Comparison of ENCODE assay signal across 10 cellular contexts in genomic region chr3:187798531-187799520, GRCh38. TPM values are rescaled to one million over a fixed set of nuclear protein-coding genes. Genes with fewer than 3 reads are reported as not detected.
DNase-seq lines count a peak whose midpoint lies in the region; ATAC-seq and TF ChIP-seq lines count a peak whose summit lies in the region.
"Had no signal": no experiment of that assay in that cellular context is flagged by ENCODE, and none has a peak within 500 bp of the region (broad histone marks: within the 10 kb centered on the region; RNA-seq: fewer than 3 reads in every experiment).

No MANE protein-coding gene starts in this region.

- H3K9ac ChIP-seq in neural progenitor cell = no peak overlapping the region

- H3K9me3 ChIP-seq in neural progenitor cell (ENCODE audit: low read depth) (no peaks in the 10 kb centered on the region), uterus (no peaks in the 10 kb centered on the region)

- ATAC-seq in activated T-cell treated with anti-CD3 and anti-CD28 coated beads, Interleukin-2, amount 50 U/mL, for 72 hours (replicated peaks in 1 of 2) = peak; percentile 27 to 46
- no peak for ATAC-seq in GM21390 (IDR thresholded peaks at IDR 0.05; ENCODE audit: unreplicated experiment)

- H3K27ac Mint-ChIP-seq in activated CD4-positive, alpha-beta T cell treated with anti-CD3 and anti-CD28 coated beads, Interleukin-2, amount 10 ng/mL, durations not matched to agents 24 days and 14 days = peak overlapping the region; percentile 97
- H3K27ac Mint-ChIP-seq in activated T-cell treated with anti-CD3 and anti-CD28 coated beads, Interleukin-2, amount 50 U/mL, for 72 hours = peak overlapping the region; percentile 98
- no peak overlapping the region for H3K27ac Mint-ChIP-seq in neural progenitor cell

- intact Hi-C loops in activated CD4-positive, alpha-beta T cell treated with anti-CD3 and anti-CD28 coated beads, Interleukin-2, amount 10 ng/mL, durations not matched to agents 24 days and 14 days (cut with micrococcal nuclease) = no loop called here
- intact Hi-C loops in uterus (cut with DNase I; ENCODE audit: low total_unique reads) = no loop called here

- no peaks in the 10 kb centered on the region for H3K79me2 ChIP-seq in neural progenitor cell (ENCODE audit: low read depth)

- no peak overlapping the region for H3K27ac ChIP-seq in neural progenitor cell
- H3K27ac ChIP-seq in uterus = no peak overlapping the region

- H3F3A ChIP-seq in neural progenitor cell (ENCODE audit: low read depth) = no peaks in the 10 kb centered on the region

- H3K4me3 Mint-ChIP-seq in activated CD4-positive, alpha-beta T cell treated with anti-CD3 and anti-CD28 coated beads, Interleukin-2, amount 10 ng/mL, durations not matched to agents 24 days and 14 days = peak overlapping the region; percentile 36
- peak overlapping the region; percentile 54 to 77 for H3K4me3 Mint-ChIP-seq in activated T-cell treated with anti-CD3 and anti-CD28 coated beads, Interleukin-2, amount 50 U/mL, for 72 hours
- H3K4me3 Mint-ChIP-seq in neural progenitor cell = no peak overlapping the region

- H3K9me3 Mint-ChIP-seq in activated CD4-positive, alpha-beta T cell treated with anti-CD3 and anti-CD28 coated beads, Interleukin-2, amount 10 ng/mL, durations not matched to agents 24 days and 14 days = peaks cover 20% of the 10 kb centered on the region
- peaks cover 9 to 11% of the 10 kb centered on the region in 2 donors for H3K9me3 Mint-ChIP-seq in activated T-cell treated with anti-CD3 and anti-CD28 coated beads, Interleukin-2, amount 50 U/mL, for 72 hours
- no peaks in the 10 kb centered on the region for H3K9me3 Mint-ChIP-seq in neural progenitor cell

- no peaks in the 10 kb centered on the region for H4K20me1 ChIP-seq in neural progenitor cell (ENCODE audit: low read depth)

- no peak for TF ChIP-seq POLR2A in uterus (IDR thresholded peaks at IDR 0.05)

- H3K4me3 ChIP-seq in neural progenitor cell (no peak overlapping the region), uterus (no peak overlapping the region)

- peaks cover 70% of the 10 kb centered on the region for H3K4me1 Mint-ChIP-seq in activated CD4-positive, alpha-beta T cell treated with anti-CD3 and anti-CD28 coated beads, Interleukin-2, amount 10 ng/mL, durations not matched to agents 24 days and 14 days
- peaks cover 66% of the 10 kb centered on the region for H3K4me1 Mint-ChIP-seq in activated T-cell treated with anti-CD3 and anti-CD28 coated beads, Interleukin-2, amount 50 U/mL, for 72 hours (ENCODE audit: low read depth)
- peaks cover 3% of the 10 kb centered on the region for H3K4me1 Mint-ChIP-seq in neural progenitor cell

- no peaks in the 10 kb centered on the region for H3K27me3 Mint-ChIP-seq in activated CD4-positive, alpha-beta T cell treated with anti-CD3 and anti-CD28 coated beads, Interleukin-2, amount 10 ng/mL, durations not matched to agents 24 days and 14 days
- peaks cover 8% of the 10 kb centered on the region for H3K27me3 Mint-ChIP-seq in activated T-cell treated with anti-CD3 and anti-CD28 coated beads, Interleukin-2, amount 50 U/mL, for 72 hours (ENCODE audit: low read depth)
- H3K27me3 Mint-ChIP-seq in neural progenitor cell (ENCODE audit: insufficient read depth, low read depth) = peaks cover 2% of the 10 kb centered on the region
- H3K27me3 Mint-ChIP-seq: IgD-negative memory B cell had no signal

- peaks cover 4% of the 10 kb centered on the region for H3K4me1 ChIP-seq in neural progenitor cell
- H3K4me1 ChIP-seq in uterus = no peaks in the 10 kb centered on the region

- H3K27me3 ChIP-seq in neural progenitor cell (no peaks in the 10 kb centered on the region), uterus (no peaks in the 10 kb centered on the region)

- H3K36me3 ChIP-seq in neural progenitor cell (no peaks in the 10 kb centered on the region), uterus (no peaks in the 10 kb centered on the region)

- H2AFZ ChIP-seq in neural progenitor cell (replicated peaks) = peak overlapping the region; percentile 34

- peaks cover 31% of the 10 kb centered on the region for H3K36me3 Mint-ChIP-seq in activated CD4-positive, alpha-beta T cell treated with anti-CD3 and anti-CD28 coated beads, Interleukin-2, amount 10 ng/mL, durations not matched to agents 24 days and 14 days (ENCODE audit: low read depth)
- peaks cover 11 to 31% of the 10 kb centered on the region in 2 donors for H3K36me3 Mint-ChIP-seq in activated T-cell treated with anti-CD3 and anti-CD28 coated beads, Interleukin-2, amount 50 U/mL, for 72 hours (ENCODE audit: insufficient read depth in 2 of 2)
- H3K36me3 Mint-ChIP-seq in neural progenitor cell = no peaks in the 10 kb centered on the region

- H3K4me2 ChIP-seq in neural progenitor cell = no peak overlapping the region

- peak; percentile 86 for DNase-seq in activated CD4-positive, alpha-beta T cell treated with anti-CD3 and anti-CD28 coated beads, Interleukin-2, amount 10 ng/mL, durations not matched to agents 24 days and 14 days
- no peak for DNase-seq in activated CD4-positive, alpha-beta T cell treated with anti-CD3 and anti-CD28 coated beads, Interleukin-2, amount 50 U/mL, for 48 hours
- DNase-seq in NCI-H128 (lab: John Stamatoyannopoulos, UW; ENCODE audit: unreplicated experiment) = peak; percentile 49
- DNase-seq in activated T-cell treated with anti-CD3 and anti-CD28 coated beads, Interleukin-2, amount 50 U/mL, for 72 hours = peak; percentile 38 to 54
- DNase-seq in neural progenitor cell (ENCODE audit: low spot score) = no peak
- no peak for DNase-seq in uterus
- DNase-seq in 8988T = no peak
- DNase-seq: anterior cingulate cortex had no signal

- TF ChIP-seq CTCF in neural progenitor cell (IDR thresholded peaks at IDR 0.05) = no peak
- TF ChIP-seq CTCF in uterus (IDR thresholded peaks at IDR 0.05) = no peak

RNA-seq across cellular contexts. Expression of gene BCL6, which starts 53.6 kb away (rescaled TPM):
- 41.7 and 51.7 TPM in 2 replicates for total RNA-seq in activated CD4-positive, alpha-beta T cell treated with anti-CD3 and anti-CD28 coated beads, Interleukin-2, amount 10 ng/mL, durations not matched to agents 24 days and 14 days
- total RNA-seq in activated T-cell treated with anti-CD3 and anti-CD28 coated beads, Interleukin-2, amount 50 U/mL, for 72 hours = 100 to 1,000 TPM; 106 to 118 TPM
- 14.2 and 20.3 TPM in 2 replicates for total RNA-seq in neural progenitor cell (ENCODE audit: low replicate concordance)
- total RNA-seq in uterus = 100 to 1,000 TPM in 1 of 4 donors, 10 to 100 TPM in 2, 1 to 10 TPM in 1; 6.6 to 188 (median 51.0) TPM

Comparison
In these comparisons a context has a peak if more than half of its experiments do, and no peak if none do; other contexts are left out.
1. DNase-seq: peak in activated CD4-positive, alpha-beta T cell treated with anti-CD3 and anti-CD28 coated beads, Interleukin-2, amount 10 ng/mL, durations not matched to agents 24 days and 14 days (single experiment), NCI-H128 (single experiment) and activated T-cell treated with anti-CD3 and anti-CD28 coated beads, Interleukin-2, amount 50 U/mL, for 72 hours (2 of 2); none in activated CD4-positive, alpha-beta T cell treated with anti-CD3 and anti-CD28 coated beads, Interleukin-2, amount 50 U/mL, for 48 hours (0 of 2), neural progenitor cell (single experiment), uterus (0 of 2) and 8988T (single experiment).